ENCODE assay signal across 18 cellular contexts in genomic region chr17:31750578-31750977, GRCh38.
DNase-seq lines count a peak whose midpoint lies in the region; ATAC-seq and TF ChIP-seq lines count a peak whose summit lies in the region.
"Had no signal": no experiment of that assay in that cellular context is flagged by ENCODE, and none has a peak within 500 bp of the region (broad histone marks: within the 10 kb centered on the region; RNA-seq: fewer than 3 reads in every experiment).

No MANE protein-coding gene starts in this region.

- no peaks in the 10 kb centered on the region for H3K9me3 Mint-ChIP-seq in nephron progenitor cell
- H3K9me3 Mint-ChIP-seq: CD8-positive, alpha-beta T cell; H9 had no signal

- H3K9me3 ChIP-seq in prostate gland (no peaks in the 10 kb centered on the region), PC-3 (ENCODE audit: low read length) (no peaks in the 10 kb centered on the region)
- H3K9me3 ChIP-seq: A549, BLaER1 had no signal

- H3K4me3 ChIP-seq in prostate gland: no peak overlapping the region
- no peak overlapping the region for H3K4me3 ChIP-seq in PC-3 (ENCODE audit: low read length)
- H3K4me3 ChIP-seq: A549, BLaER1 had no signal

- ATAC-seq in foreskin keratinocyte (no peak), PC-3 (no peak)
- ATAC-seq: A549; CD8-positive, alpha-beta T cell had no signal

- POLR2A ChIA-PET in PC-3 (lab: Charles Lee; ENCODE audit: unreplicated experiment): no interaction called here

- no peak overlapping the region for H3K4me3 Mint-ChIP-seq in nephron progenitor cell
- H3K4me3 Mint-ChIP-seq: CD8-positive, alpha-beta T cell; H9 had no signal

- no peak overlapping the region for H2AFZ ChIP-seq in PC-3 (ENCODE audit: low read length)

- no peaks in the 10 kb centered on the region for H3K36me3 Mint-ChIP-seq in nephron progenitor cell (ENCODE audit: low read depth)
- H3K36me3 Mint-ChIP-seq: CD8-positive, alpha-beta T cell had no signal

- no peak overlapping the region for H3K9ac ChIP-seq in PC-3 (ENCODE audit: low read length)
- H3K9ac ChIP-seq: BLaER1 had no signal

- no peak overlapping the region for H3K4me2 ChIP-seq in PC-3 (ENCODE audit: low read length)
- H3K4me2 ChIP-seq: A549 had no signal

- H3K27me3 ChIP-seq in prostate gland (replicated peaks; ENCODE audit: insufficient read depth) (no peaks in the 10 kb centered on the region), foreskin keratinocyte (no peaks in the 10 kb centered on the region), PC-3 (ENCODE audit: low read length) (no peaks in the 10 kb centered on the region)
- H3K27me3 ChIP-seq: BLaER1 had no signal

- 29% methylated on average over 3 of the region's 3 CpGs for WGBS in prostate gland

- CTCF ChIA-PET in PC-3 (lab: Charles Lee): no interaction called here

- BruUV-seq in PC-3 (replicated peaks; lab: Mats Ljungman, UMichigan): no TSS peak

- H3K27ac Mint-ChIP-seq in nephron progenitor cell: peak overlapping the region; percentile 9
- H3K27ac Mint-ChIP-seq: CD8-positive, alpha-beta T cell; H9 had no signal

- DNase-seq in NCI-H146 (lab: John Stamatoyannopoulos, UW): peak; percentile 9
- no peak for DNase-seq in NCI-H146 treated with DMSO at 0.1 percent for 48 hours (lab: John Stamatoyannopoulos, UW; ENCODE audit: unreplicated experiment)
- peak; percentile 30 for DNase-seq in NCI-H345 treated with DMSO at 0.1 percent for 48 hours (lab: John Stamatoyannopoulos, UW; ENCODE audit: unreplicated experiment)
- DNase-seq in nephron progenitor cell: no peak
- peak; percentile 58 for DNase-seq in prostate gland (ENCODE audit: low spot score)
- no peak for DNase-seq in foreskin keratinocyte
- DNase-seq in PC-3: no peak
- DNase-seq in SIG-M5 (lab: John Stamatoyannopoulos, UW): no peak
- DNase-seq: AML-193; Calu3; CD8-positive, alpha-beta T cell; DMS79 treated with DMSO at 0.1 percent for 48 hours; GF-D8; GOT3; H9 had no signal

- no peaks in the 10 kb centered on the region for H4K20me1 ChIP-seq in PC-3 (ENCODE audit: low read length)
- H4K20me1 ChIP-seq: BLaER1 had no signal

- H3K27ac ChIP-seq in prostate gland (no peak overlapping the region), foreskin keratinocyte (no peak overlapping the region), PC-3 (ENCODE audit: low read length) (no peak overlapping the region)
- H3K27ac ChIP-seq: 22Rv1, A549, BLaER1 had no signal

- H3K36me3 ChIP-seq in prostate gland (no peaks in the 10 kb centered on the region), PC-3 (ENCODE audit: low read depth, low read length) (no peaks in the 10 kb centered on the region)
- H3K36me3 ChIP-seq: BLaER1 had no signal

- peaks cover 12% of the 10 kb centered on the region for H3K27me3 Mint-ChIP-seq in nephron progenitor cell (ENCODE audit: low read depth, poor library complexity)

- H3K9me2 ChIP-seq in PC-3 (replicated peaks; ENCODE audit: low read length): no peaks in the 10 kb centered on the region

- H3K79me2 ChIP-seq in PC-3 (ENCODE audit: low read length): no peaks in the 10 kb centered on the region

- peaks cover 13% of the 10 kb centered on the region for H3K4me1 Mint-ChIP-seq in nephron progenitor cell

- TF ChIP-seq CTCF in nephron progenitor cell (IDR thresholded peaks at IDR 0.05) (no peak), prostate gland (IDR thresholded peaks at IDR 0.05) (no peak), foreskin keratinocyte (conservative IDR thresholded peaks at IDR 0.05) (no peak), PC-3 (conservative IDR thresholded peaks at IDR 0.05; ENCODE audit: low read depth, low read length) (no peak)

- intact Hi-C loops in prostate gland (cut with DNase I): no loop called here
- intact Hi-C loops in PC-3 (cut with micrococcal nuclease): no loop called here

- H3F3A ChIP-seq in PC-3 (ENCODE audit: low read length, unreplicated experiment): no peaks in the 10 kb centered on the region

- TF ChIP-seq POLR2A in prostate gland (IDR thresholded peaks at IDR 0.05): no peak

- peaks cover 5% of the 10 kb centered on the region for H3K4me1 ChIP-seq in prostate gland (replicated peaks)
- no peaks in the 10 kb centered on the region for H3K4me1 ChIP-seq in foreskin keratinocyte
- H3K4me1 ChIP-seq in PC-3 (ENCODE audit: insufficient read depth, low read length): 0 out of 2 replicates have a peak, but pooled peaks cover 3% of the 10 kb centered on the region

Comparison
In these comparisons a context has a peak if more than half of its experiments do, and no peak if none do; other contexts are left out.
1. DNase-seq: peak in NCI-H146 (single experiment), NCI-H345 treated with DMSO at 0.1 percent for 48 hours (single experiment) and prostate gland (single experiment); none in NCI-H146 treated with DMSO at 0.1 percent for 48 hours (single experiment), nephron progenitor cell (single experiment), foreskin keratinocyte (0 of 2), PC-3 (single experiment) and SIG-M5 (single experiment).